7 cellular contexts compared by ENCODE assay signal in genomic region chr2:74147729-74148456, GRCh38. TPM values are rescaled to one million over a fixed set of nuclear protein-coding genes. Genes with fewer than 3 reads are reported as not detected.
DNase-seq lines count a peak whose midpoint lies in the region; ATAC-seq and TF ChIP-seq lines count a peak whose summit lies in the region.

TSS of gene BOLA3 (minus strand) at chr2:74147912. CDS start at chr2:74147874, 38 bp downstream.

- TF ChIP-seq CTCF in GM13976 (IDR thresholded peaks at IDR 0.05; ENCODE audit: borderline replicate concordance, control extremely low read depth, extremely low read depth, insufficient read depth, missing control alignments) = peak; percentile 85
- TF ChIP-seq CTCF in retinal pigment epithelial cell (conservative IDR thresholded peaks at IDR 0.05; ENCODE audit: low read depth, low read length) = peak; percentile 48

- H3K27ac Mint-ChIP-seq in T-helper 17 cell = no peak within 1 kb of the TSS

- H3K4me1 Mint-ChIP-seq in T-helper 17 cell = peaks cover 4% of the 10 kb centered on the region

- in situ Hi-C loops in GM13976 (cut with MboI; ENCODE audit: low sequenced_read_pairs, unreplicated experiment) = no loop called here

- H3K4me3 ChIP-seq in retinal pigment epithelial cell (ENCODE audit: low read length) = peak within 1 kb of the TSS; percentile 88

- no peaks in the 10 kb centered on the region for H3K27me3 Mint-ChIP-seq in T-helper 17 cell

- no peaks in the 10 kb centered on the region for H3K9me3 ChIP-seq in T-helper 17 cell (ENCODE audit: control insufficient read depth, low read length, poor library complexity, severe bottlenecking)

- no peak within 1 kb of the TSS for H3K4me3 Mint-ChIP-seq in T-helper 17 cell

- DNase-seq in GM13976 (ENCODE audit: low spot score) (peak; percentile 98), NCI-H128 (lab: John Stamatoyannopoulos, UW; ENCODE audit: unreplicated experiment) (peak; percentile 58), T-helper 17 cell (peak; percentile 72 to 77 (median 73)), anterior cingulate cortex (lab: John Stamatoyannopoulos, UW) (peak in 57 of 58 donors; percentile 31 to 89 (median 77)), hepatic stellate cell (ENCODE audit: low spot score) (peak; percentile 91), retinal pigment epithelial cell (ENCODE audit: low read depth) (no peak)

- no peaks in the 10 kb centered on the region for H3K36me3 Mint-ChIP-seq in T-helper 17 cell (ENCODE audit: low read depth)

- ATAC-seq in HG02759 (IDR thresholded peaks at IDR 0.05; ENCODE audit: unreplicated experiment) (peak; percentile 93), T-helper 17 cell (peak; percentile 93)

RNA-seq across cellular contexts. Expression of gene BOLA3, which starts in this region (rescaled TPM):
- 10 to 100 TPM; 15.5 to 23.3 TPM for total RNA-seq in T-helper 17 cell
